ENCODE assay signal across 8 cellular contexts in the genomic region with DNA sequence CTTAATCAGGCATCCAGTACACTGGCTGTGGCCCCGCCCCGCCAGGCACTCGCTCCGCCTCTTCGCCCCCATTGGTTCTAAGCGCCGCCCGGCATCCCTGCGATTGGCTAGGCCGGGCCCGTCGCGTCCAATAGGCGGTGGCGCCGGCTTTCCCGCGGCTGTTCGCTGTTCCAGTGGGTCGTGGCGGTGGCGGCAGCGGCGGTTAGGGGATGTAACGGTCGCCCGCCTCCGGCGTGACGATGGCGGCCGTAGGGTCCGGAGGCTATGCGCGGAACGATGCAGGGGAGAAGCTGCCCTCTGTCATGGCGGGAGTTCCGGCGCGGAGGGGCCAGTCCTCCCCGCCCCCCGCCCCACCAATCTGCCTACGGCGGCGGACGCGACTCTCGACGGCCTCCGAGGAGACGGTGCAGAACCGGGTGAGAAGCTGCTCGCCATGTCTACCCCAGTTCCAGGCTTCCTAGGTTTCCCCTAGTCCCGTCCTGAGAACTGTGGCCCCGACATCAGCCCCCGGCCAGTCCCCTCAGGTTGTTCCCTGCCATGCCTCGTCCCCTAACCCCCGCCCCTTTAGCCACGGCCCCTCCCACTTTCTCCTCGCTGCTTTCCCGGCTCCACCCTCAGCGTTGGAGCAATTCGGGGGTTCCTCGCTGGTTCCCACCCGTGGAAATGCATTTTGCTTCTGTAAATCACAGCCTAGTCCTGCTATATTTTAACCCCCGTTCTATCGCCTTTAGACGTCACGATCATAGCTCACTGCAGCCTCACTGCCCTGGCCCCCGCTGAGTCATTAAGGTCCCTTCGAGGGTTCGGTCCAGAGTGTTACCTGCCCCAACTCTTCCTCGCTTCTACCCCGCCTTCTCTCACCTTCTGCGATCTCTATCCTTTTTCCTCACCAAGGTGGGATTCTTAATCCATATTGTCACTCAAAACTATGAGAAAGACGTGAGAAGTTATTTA. TPM values are rescaled to one million over a fixed set of nuclear protein-coding genes. Genes with fewer than 3 reads are reported as not detected.
DNase-seq lines count a peak whose midpoint lies in the region; ATAC-seq and TF ChIP-seq lines count a peak whose summit lies in the region.

Gene WDR62, plus strand, starts transcription at position 165 of the 954 bp plus-strand sequence. Its CDS starts 75 bp downstream, at position 240.

- intact Hi-C loops in left ventricle myocardium inferior (cut with micrococcal nuclease), result no loop called here

- no peaks in the 10 kb centered on the region for H3K9me3 Mint-ChIP-seq in T-cell

- CTCF ChIA-PET in T-cell (lab: Charles Lee), result interaction anchor here (0.6 to 1.8 kb wide), 4 partner anchors 73 to 269 kb away, joined by 3 to 6 read pairs (median 3); no protein-coding TSS in a partner anchor

- peak; percentile 69 for ATAC-seq in HG02870 (IDR thresholded peaks at IDR 0.05; ENCODE audit: unreplicated experiment)
- ATAC-seq in T-cell (replicated peaks in 1 of 4), result peak; percentile 77 to 81 (median 78)

- peak within 1 kb of the TSS; percentile 92 to 98 (median 97) for H3K4me3 Mint-ChIP-seq in T-cell

- H3K27ac ChIP-seq in left ventricle myocardium inferior (replicated peaks) (peak within 1 kb of the TSS; percentile 98), rectal smooth muscle tissue (ENCODE audit: low read depth, low read length) (peak within 1 kb of the TSS; percentile 93)

- H3K27me3 Mint-ChIP-seq in T-cell, result no peaks in the 10 kb centered on the region

- H3K36me3 Mint-ChIP-seq in T-cell, result no peaks in the 10 kb centered on the region

- DNase-seq in NCI-H146 treated with DMSO at 0.1 percent for 48 hours (lab: John Stamatoyannopoulos, UW; ENCODE audit: unreplicated experiment), result peak; percentile 97
- peak in 22 of 34 experiments; percentile 7 to 95 (median 90) for DNase-seq in T-cell
- DNase-seq in adipocyte (ENCODE audit: low read depth), result peak; percentile 98
- peak; percentile 94 for DNase-seq in left ventricle myocardium inferior
- no peak for DNase-seq in central memory CD4-positive, alpha-beta T cell

- H3K27me3 ChIP-seq in adipocyte (replicated peaks; ENCODE audit: control insufficient read depth, insufficient read depth, low read length), result no peaks in the 10 kb centered on the region
- H3K27me3 ChIP-seq in left ventricle myocardium inferior (ENCODE audit: low read depth), result no peaks in the 10 kb centered on the region
- H3K27me3 ChIP-seq in rectal smooth muscle tissue (ENCODE audit: control insufficient read depth, insufficient read depth, low read length), result no peaks in the 10 kb centered on the region

- no peak for TF ChIP-seq CTCF in left ventricle myocardium inferior (IDR thresholded peaks at IDR 0.05; ENCODE audit: borderline replicate concordance)

- peaks cover 8% of the 10 kb centered on the region for H3K4me1 ChIP-seq in adipocyte (ENCODE audit: control insufficient read depth, insufficient read depth, low read length)
- peaks cover 21% of the 10 kb centered on the region for H3K4me1 ChIP-seq in left ventricle myocardium inferior
- no peaks in the 10 kb centered on the region for H3K4me1 ChIP-seq in rectal smooth muscle tissue (ENCODE audit: control insufficient read depth, insufficient read depth, low read length)

- H3K9me3 ChIP-seq in adipocyte (ENCODE audit: control insufficient read depth, low read length), result no peaks in the 10 kb centered on the region
- no peaks in the 10 kb centered on the region for H3K9me3 ChIP-seq in left ventricle myocardium inferior (replicated peaks)

- H3K36me3 ChIP-seq in adipocyte (ENCODE audit: control insufficient read depth, insufficient read depth, low read length, severe bottlenecking), result no peaks in the 10 kb centered on the region
- no peaks in the 10 kb centered on the region for H3K36me3 ChIP-seq in left ventricle myocardium inferior
- no peaks in the 10 kb centered on the region for H3K36me3 ChIP-seq in rectal smooth muscle tissue (ENCODE audit: control insufficient read depth, insufficient read depth, low read length)

- peak within 1 kb of the TSS; percentile 94 for H3K4me3 ChIP-seq in adipocyte (ENCODE audit: low read length)
- peak within 1 kb of the TSS; percentile 79 for H3K4me3 ChIP-seq in left ventricle myocardium inferior
- peak within 1 kb of the TSS; percentile 94 for H3K4me3 ChIP-seq in rectal smooth muscle tissue (ENCODE audit: low read length)

- peak within 1 kb of the TSS; percentile 93 for H3K9ac ChIP-seq in adipocyte (ENCODE audit: low read length)
- H3K9ac ChIP-seq in rectal smooth muscle tissue (ENCODE audit: low read length), result peak within 1 kb of the TSS; percentile 61

- peaks cover 20 to 27% (median 23%) of the 10 kb centered on the region in 3 donors for H3K4me1 Mint-ChIP-seq in T-cell

- TF ChIP-seq POLR2A in GM15510 (IDR thresholded peaks at IDR 0.05; ENCODE audit: borderline replicate concordance, extremely low read depth, insufficient read length), result peak; percentile 54

- H3K27ac Mint-ChIP-seq in T-cell, result peak within 1 kb of the TSS; percentile 94 to 99

- POLR2A ChIA-PET in T-cell (lab: Charles Lee), result interaction anchor here in 1 of 2 donors (0.6 to 0.7 kb wide), 3 partner anchors 58 to 923 kb away, joined by 3 read pairs; no protein-coding TSS in a partner anchor

RNA-seq across cellular contexts. Expression of gene WDR62, which starts in this region (rescaled TPM):
- total RNA-seq in T-cell (1 to 10 TPM; 1.3 to 3.3 (median 2.2) TPM), left ventricle myocardium inferior (17.7 TPM)
